ENCODE assay signal across 1 cellular context in the genomic region with DNA sequence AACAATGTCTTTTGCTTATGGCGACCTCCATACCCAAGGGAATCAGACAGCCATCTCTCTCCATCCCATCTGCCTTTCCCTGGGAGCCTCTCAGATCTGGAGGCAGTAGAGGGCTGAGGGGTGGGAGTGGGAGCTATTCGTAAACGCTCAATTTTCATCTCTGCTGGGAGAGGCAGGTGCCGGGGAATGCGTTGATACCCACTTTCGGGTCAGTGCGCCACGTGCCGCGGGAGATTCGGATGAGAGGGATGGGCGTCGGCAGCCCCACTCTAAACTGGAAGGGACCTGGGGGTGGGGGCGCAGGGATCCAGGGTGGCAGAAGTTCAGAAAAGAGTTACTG.
TF ChIP-seq lines count a peak whose summit lies in the region.

No MANE protein-coding gene starts in this region.

TF ChIP-seq in A549, 52 proteins besides CTCF, POLR2A, EP300 and RAD21 (continued from another document):
- TF ChIP-seq KDM1A (IDR thresholded peaks at IDR 0.05; ENCODE audit: low read depth): no peak
- no peak for TF ChIP-seq HOXB5 (CRISPR knock-in tag; IDR thresholded peaks at IDR 0.05)
- no peak for TF ChIP-seq ZFP36 (IDR thresholded peaks at IDR 0.05; ENCODE audit: borderline replicate concordance, partially characterized antibody)
- no peak for TF ChIP-seq RARB (CRISPR knock-in tag; IDR thresholded peaks at IDR 0.05)
TF ChIP-seq in A549: peak in this region for 0.
